ENCODE assay signal across 10 cellular contexts in genomic region chr17:28458881-28459280, GRCh38. TPM values are rescaled to one million over a fixed set of nuclear protein-coding genes. Genes with fewer than 3 reads are reported as not detected.
"Had no signal": no experiment of that assay in that cellular context is flagged by ENCODE, and none has a peak within 500 bp of the region (broad histone marks: within the 10 kb centered on the region; RNA-seq: fewer than 3 reads in every experiment).

No MANE protein-coding gene starts in this region.

RNA-seq across cellular contexts. Expression of gene SLC13A2, which starts 14.6 kb away (rescaled TPM):
- total RNA-seq: OCI-LY7, PC-3, PC-9, Right ventricle myocardium inferior, Right ventricle myocardium superior, RPMI7951, SJCRH30, SJSA1, SK-MEL-5 had no signal

RNA-seq across cellular contexts. Expression of gene FOXN1, which starts 47.3 kb away (rescaled TPM):
- total RNA-seq: OCI-LY7, PC-3, PC-9, Peyer's patch, Right ventricle myocardium inferior, Right ventricle myocardium superior, RPMI7951, SJCRH30, SJSA1, SK-MEL-5 had no signal
